In the genomic region with DNA sequence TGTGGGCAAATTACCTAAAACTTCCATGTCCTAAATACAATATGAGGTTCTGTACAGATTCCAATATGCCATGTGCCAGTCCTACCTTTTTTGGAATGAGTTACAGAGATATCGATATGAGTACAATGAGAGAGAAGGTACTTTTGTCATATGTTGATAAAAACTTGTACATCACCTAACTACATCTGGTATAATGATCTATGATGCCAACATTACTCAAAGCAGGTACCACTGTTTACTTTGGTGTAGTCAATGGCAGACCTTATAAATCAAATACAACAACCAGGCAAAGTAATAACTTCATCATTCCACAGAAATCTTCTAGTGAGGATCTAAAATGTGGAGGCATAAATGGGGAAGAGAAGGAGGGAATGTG, we compare ENCODE assay signal across 17 cellular contexts. TPM values are rescaled to one million over a fixed set of nuclear protein-coding genes. Genes with fewer than 3 reads are reported as not detected.
A peak's percentile ranks its signal among the peaks of the same experiment; 100 is the strongest.
DNase-seq lines count a peak whose midpoint lies in the region; ATAC-seq, FAIRE-seq and TF ChIP-seq lines count a peak whose summit lies in the region.
"Had no signal": no experiment of that assay in that cellular context is flagged by ENCODE, and none has a peak within 500 bp of the region (broad histone marks: within the 10 kb centered on the region; RNA-seq: fewer than 3 reads in every experiment).

No MANE protein-coding gene starts in this region.

- H3K9me3 ChIP-seq in smooth muscle cell (replicated peaks; ENCODE audit: low read depth), result no peaks in the 10 kb centered on the region
- H3K9me3 ChIP-seq: heart right ventricle, SK-N-SH had no signal

- H3K79me2 ChIP-seq in smooth muscle cell (ENCODE audit: low read depth), result peaks cover 3% of the 10 kb centered on the region

- H3K27ac ChIP-seq in RWPE1 (peak overlapping the region; percentile 76), smooth muscle cell (ENCODE audit: low read depth) (peak overlapping the region; percentile 90)
- H3K27ac ChIP-seq: heart right ventricle had no signal

- TF ChIP-seq CTCF in RWPE1 (conservative IDR thresholded peaks at IDR 0.05; ENCODE audit: low read depth) (no peak), bronchial epithelial cell (IDR thresholded peaks at IDR 0.05; ENCODE audit: insufficient read depth, low read length, severe bottlenecking) (no peak), smooth muscle cell (IDR thresholded peaks at IDR 0.05; ENCODE audit: borderline replicate concordance, insufficient read depth, poor library complexity, severe bottlenecking) (no peak)

- H4K20me1 ChIP-seq in smooth muscle cell (ENCODE audit: low read depth), result no peaks in the 10 kb centered on the region

- DNase-seq in activated CD8-positive, alpha-beta memory T cell treated with anti-CD3 and anti-CD28 coated beads, Interleukin-2, amount 10 ng/mL, durations not matched to agents 7 days and 5 days, result no peak
- no peak for DNase-seq in activated CD8-positive, alpha-beta memory T cell treated with anti-CD3 and anti-CD28 coated beads, Interleukin-2, amount 50 U/mL, for 48 hours
- DNase-seq in RWPE1 (ENCODE audit: low spot score), result peak; percentile 3
- peak; percentile 66 for DNase-seq in bronchial epithelial cell (ENCODE audit: low read depth)
- DNase-seq in smooth muscle cell (lab: John Stamatoyannopoulos, UW; ENCODE audit: unreplicated experiment), result no peak
- DNase-seq in NCI-H1417 (lab: John Stamatoyannopoulos, UW), result no peak
- no peak for DNase-seq in dedifferentiated amniotic fluid mesenchymal stem cell (ENCODE audit: extremely low spot score)
- DNase-seq: CD8-positive, alpha-beta T cell; DND-41; heart right ventricle; NCI-H1436 treated with DMSO at 0.1 percent for 48 hours; NCI-H82; SK-N-SH; stimulated activated naive CD4-positive, alpha-beta T cell had no signal

- CTCF ChIA-PET in activated CD8-positive, alpha-beta memory T cell treated with anti-CD3 and anti-CD28 coated beads, Interleukin-2, amount 10 ng/mL, durations not matched to agents 7 days and 5 days (lab: Charles Lee), result interaction anchor here (1.5 kb wide), 1 partner anchor 61 kb away, joined by 5 read pairs; the partner anchor contains the start of gene PIP4P1
- CTCF ChIA-PET in RWPE1 (lab: Yijun Ruan, JAX), result no interaction called here

- peaks cover 19% of the 10 kb centered on the region for H3K36me3 ChIP-seq in bronchial epithelial cell (ENCODE audit: control insufficient read depth, insufficient read depth, low read length)
- peaks cover 7% of the 10 kb centered on the region for H3K36me3 ChIP-seq in smooth muscle cell (ENCODE audit: low read depth)

- H2AFZ ChIP-seq in smooth muscle cell (ENCODE audit: low read depth), result no peak overlapping the region

- no peak overlapping the region for H3K4me2 ChIP-seq in smooth muscle cell
- H3K4me2 ChIP-seq: SK-N-SH had no signal

- peak overlapping the region; percentile 79 for H3K27ac Mint-ChIP-seq in activated CD8-positive, alpha-beta memory T cell treated with anti-CD3 and anti-CD28 coated beads, Interleukin-2, amount 10 ng/mL, durations not matched to agents 7 days and 5 days

- peaks cover 65% of the 10 kb centered on the region for H3K36me3 Mint-ChIP-seq in activated CD8-positive, alpha-beta memory T cell treated with anti-CD3 and anti-CD28 coated beads, Interleukin-2, amount 10 ng/mL, durations not matched to agents 7 days and 5 days

- no peaks in the 10 kb centered on the region for H3K27me3 Mint-ChIP-seq in activated CD8-positive, alpha-beta memory T cell treated with anti-CD3 and anti-CD28 coated beads, Interleukin-2, amount 10 ng/mL, durations not matched to agents 7 days and 5 days

- H3F3A ChIP-seq in smooth muscle cell (ENCODE audit: low read depth), result no peaks in the 10 kb centered on the region

- WGBS in smooth muscle cell (ENCODE audit: low lambda C conversion rate), result 100% methylated on average over 1 of the region's 1 CpG

- peaks cover 30% of the 10 kb centered on the region for H3K4me1 Mint-ChIP-seq in activated CD8-positive, alpha-beta memory T cell treated with anti-CD3 and anti-CD28 coated beads, Interleukin-2, amount 10 ng/mL, durations not matched to agents 7 days and 5 days
- H3K4me1 Mint-ChIP-seq: neural crest cell had no signal

- H3K4me1 ChIP-seq in smooth muscle cell (ENCODE audit: low read depth), result no peaks in the 10 kb centered on the region
- H3K4me1 ChIP-seq: heart right ventricle had no signal

- no peak for ATAC-seq in activated CD8-positive, alpha-beta memory T cell treated with anti-CD3 and anti-CD28 coated beads, Interleukin-2, amount 10 ng/mL, durations not matched to agents 7 days and 5 days
- ATAC-seq in GM18519 (IDR thresholded peaks at IDR 0.05; ENCODE audit: low FRiP score, unreplicated experiment), result no peak
- ATAC-seq: CD8-positive, alpha-beta T cell; heart right ventricle had no signal

- no peak overlapping the region for H3K4me3 ChIP-seq in bronchial epithelial cell (ENCODE audit: low read depth, low read length)
- no peak overlapping the region for H3K4me3 ChIP-seq in smooth muscle cell
- H3K4me3 ChIP-seq: heart right ventricle had no signal

- H3K9me3 Mint-ChIP-seq in activated CD8-positive, alpha-beta memory T cell treated with anti-CD3 and anti-CD28 coated beads, Interleukin-2, amount 10 ng/mL, durations not matched to agents 7 days and 5 days (ENCODE audit: low read depth), result no peaks in the 10 kb centered on the region
- H3K9me3 Mint-ChIP-seq: CD8-positive, alpha-beta T cell; neural crest cell had no signal

- H3K27me3 ChIP-seq in bronchial epithelial cell (ENCODE audit: control insufficient read depth, insufficient read depth, low read length) (no peaks in the 10 kb centered on the region), smooth muscle cell (ENCODE audit: low read depth) (no peaks in the 10 kb centered on the region)
- H3K27me3 ChIP-seq: heart right ventricle had no signal

- POLR2A ChIA-PET in RWPE1 (lab: Yijun Ruan, JAX; ENCODE audit: low non-redundant PET), result interaction anchor here (0.6 kb wide), 1 partner anchor 283 kb away, joined by 3 read pairs; no protein-coding TSS in a partner anchor

- no peak overlapping the region for H3K4me3 Mint-ChIP-seq in activated CD8-positive, alpha-beta memory T cell treated with anti-CD3 and anti-CD28 coated beads, Interleukin-2, amount 10 ng/mL, durations not matched to agents 7 days and 5 days
- H3K4me3 Mint-ChIP-seq: CD8-positive, alpha-beta T cell; neural crest cell had no signal

- no peak for FAIRE-seq in bronchial epithelial cell (lab: Jason Lieb, UNC)

- H3K9ac ChIP-seq in smooth muscle cell (ENCODE audit: low read depth), result no peak overlapping the region
- H3K9ac ChIP-seq: SK-N-SH had no signal

RNA-seq across cellular contexts. Expression of gene TEP1, which starts 12.7 kb away (rescaled TPM):
- 10 to 100 TPM; 44.9 to 52.9 TPM for total RNA-seq in activated CD8-positive, alpha-beta memory T cell treated with anti-CD3 and anti-CD28 coated beads, Interleukin-2, amount 10 ng/mL, durations not matched to agents 7 days and 5 days
- total RNA-seq in bronchial epithelial cell (9.7 and 10.2 TPM in 2 replicates), smooth muscle cell (10.0 and 10.3 TPM in 2 replicates)
- polyA plus RNA-seq in smooth muscle cell, result 3.9 and 4.0 TPM in 2 replicates

RNA-seq across cellular contexts. Expression of gene KLHL33, which starts 35.4 kb away (rescaled TPM):
- under 1 TPM; 0.44 to 0.59 TPM for total RNA-seq in activated CD8-positive, alpha-beta memory T cell treated with anti-CD3 and anti-CD28 coated beads, Interleukin-2, amount 10 ng/mL, durations not matched to agents 7 days and 5 days
- total RNA-seq in bronchial epithelial cell (not detected in 2 replicates), smooth muscle cell (not detected in 2 replicates)
- 0.04 and 0.08 TPM in 2 replicates for polyA plus RNA-seq in smooth muscle cell
- total RNA-seq: HT1080 had no signal
- polyA plus RNA-seq: SK-N-SH had no signal

RNA-seq across cellular contexts. Expression of gene OSGEP, which starts 54.0 kb away (rescaled TPM):
- total RNA-seq in activated CD8-positive, alpha-beta memory T cell treated with anti-CD3 and anti-CD28 coated beads, Interleukin-2, amount 10 ng/mL, durations not matched to agents 7 days and 5 days, result 10 to 100 TPM; 42.8 to 53.0 TPM
- total RNA-seq in bronchial epithelial cell, result 15.0 and 15.4 TPM in 2 replicates
- 33.3 and 41.3 TPM in 2 replicates for total RNA-seq in smooth muscle cell
- polyA plus RNA-seq in smooth muscle cell, result 18.4 and 21.7 TPM in 2 replicates

RNA-seq across cellular contexts. Expression of gene APEX1, which starts 54.4 kb away (rescaled TPM):
- total RNA-seq in activated CD8-positive, alpha-beta memory T cell treated with anti-CD3 and anti-CD28 coated beads, Interleukin-2, amount 10 ng/mL, durations not matched to agents 7 days and 5 days, result 100 to 1,000 TPM; 112 to 179 TPM
- total RNA-seq in bronchial epithelial cell (25.3 and 56.1 TPM in 2 replicates), smooth muscle cell (51.2 and 81.6 TPM in 2 replicates)
- 116 and 118 TPM in 2 replicates for polyA plus RNA-seq in smooth muscle cell

RNA-seq across cellular contexts. Expression of gene PARP2, which starts 57.1 kb away (rescaled TPM):
- 10 to 100 TPM; 32.6 to 38.4 TPM for total RNA-seq in activated CD8-positive, alpha-beta memory T cell treated with anti-CD3 and anti-CD28 coated beads, Interleukin-2, amount 10 ng/mL, durations not matched to agents 7 days and 5 days
- total RNA-seq in bronchial epithelial cell (7.9 and 11.6 TPM in 2 replicates), smooth muscle cell (24.0 and 29.2 TPM in 2 replicates)
- 37.3 and 38.7 TPM in 2 replicates for polyA plus RNA-seq in smooth muscle cell

Comparison
In these comparisons a context has a peak if more than half of its experiments do, and no peak if none do; other contexts are left out.
1. DNase-seq: peak in RWPE1 (single experiment) and bronchial epithelial cell (single experiment); none in activated CD8-positive, alpha-beta memory T cell treated with anti-CD3 and anti-CD28 coated beads, Interleukin-2, amount 10 ng/mL, durations not matched to agents 7 days and 5 days (single experiment), activated CD8-positive, alpha-beta memory T cell treated with anti-CD3 and anti-CD28 coated beads, Interleukin-2, amount 50 U/mL, for 48 hours (single experiment), smooth muscle cell (single experiment), NCI-H1417 (0 of 3) and dedifferentiated amniotic fluid mesenchymal stem cell (single experiment).